Comparison of ENCODE assay signal across 1 cellular context in genomic region chr7:116971869-116972268, GRCh38.
A peak's percentile ranks its signal among the peaks of the same experiment; 100 is the strongest.
TF ChIP-seq lines count a peak whose summit lies in the region.

No MANE protein-coding gene starts in this region.

TF ChIP-seq in liver, 16 proteins besides CTCF, POLR2A, EP300 and RAD21 (continued from another document):
- TF ChIP-seq RXRA (IDR thresholded peaks at IDR 0.05) = peak in 1 of 2 donors; percentile 35
- no peak for TF ChIP-seq MAX (IDR thresholded peaks at IDR 0.05)
